13 cellular contexts compared by ENCODE assay signal in genomic region chr5:150153483-150153882, GRCh38. TPM values are rescaled to one million over a fixed set of nuclear protein-coding genes. Genes with fewer than 3 reads are reported as not detected.
DNase-seq lines count a peak whose midpoint lies in the region; ATAC-seq and TF ChIP-seq lines count a peak whose summit lies in the region.
"Had no signal": no experiment of that assay in that cellular context is flagged by ENCODE, and none has a peak within 500 bp of the region (broad histone marks: within the 10 kb centered on the region; RNA-seq: fewer than 3 reads in every experiment).

No MANE protein-coding gene starts in this region.

- DNase-seq in right atrium auricular region (ENCODE audit: low spot score) (no peak), left ventricle myocardium superior (no peak), fibroblast of the aortic adventitia (ENCODE audit: low read depth) (no peak), psoas muscle (no peak), vagina (ENCODE audit: extremely low spot score in 2 of 2) (no peak), NCI-H2029 treated with DMSO at 0.1 percent for 48 hours (lab: John Stamatoyannopoulos, UW) (no peak), SK-N-DZ (ENCODE audit: low spot score) (no peak)
- no peak for DNase-seq in activated effector memory CD4-positive, alpha-beta T cell treated with Interleukin-2 at 50 U/mL for 16 hours
- DNase-seq: AML-193, head of caudate nucleus, NCI-H1092 treated with DMSO at 0.1 percent for 48 hours had no signal

- no peaks in the 10 kb centered on the region for H3K27me3 ChIP-seq in right atrium auricular region
- no peaks in the 10 kb centered on the region for H3K27me3 ChIP-seq in psoas muscle (ENCODE audit: insufficient read depth in 3 of 3, low read length in 2 of 3)
- no peaks in the 10 kb centered on the region for H3K27me3 ChIP-seq in vagina

- TF ChIP-seq CTCF in right atrium auricular region (IDR thresholded peaks at IDR 0.05): no peak
- no peak for TF ChIP-seq CTCF in fibroblast of the aortic adventitia (IDR thresholded peaks at IDR 0.05; ENCODE audit: insufficient read depth, low read length)
- no peak for TF ChIP-seq CTCF in psoas muscle (IDR thresholded peaks at IDR 0.05)
- TF ChIP-seq CTCF in vagina (IDR thresholded peaks at IDR 0.05): no peak

- H3K9me3 ChIP-seq in right atrium auricular region: no peaks in the 10 kb centered on the region
- H3K9me3 ChIP-seq in psoas muscle: no peaks in the 10 kb centered on the region
- H3K9me3 ChIP-seq in vagina: no peaks in the 10 kb centered on the region

- H3K27ac ChIP-seq in right atrium auricular region (peak overlapping the region; percentile 87 to 88), psoas muscle (peak overlapping the region; percentile 72), vagina (peak overlapping the region; percentile 83)

- WGBS in psoas muscle, 3 donors: 63 to 81% (median 72%) methylated on average over 2 of the region's 2 CpGs

- no peak for TF ChIP-seq POLR2A in vagina (IDR thresholded peaks at IDR 0.05)

- H3K36me3 ChIP-seq in right atrium auricular region: no peaks in the 10 kb centered on the region
- H3K36me3 ChIP-seq in psoas muscle (ENCODE audit: insufficient read depth in 1 of 2, low read depth in 1 of 2): no peaks in the 10 kb centered on the region
- no peaks in the 10 kb centered on the region for H3K36me3 ChIP-seq in vagina

- H3K4me1 ChIP-seq in right atrium auricular region (peaks cover 0 to 43% of the 10 kb centered on the region in 2 donors), psoas muscle (peaks cover 3% of the 10 kb centered on the region), vagina (peaks cover 54% of the 10 kb centered on the region)

- intact Hi-C loops in left ventricle myocardium superior (cut with micrococcal nuclease) (no loop called here), psoas muscle (cut with DNase I) (no loop called here), vagina (cut with DNase I) (no loop called here)

- ATAC-seq in left ventricle myocardium superior (no peak), psoas muscle (no peak)

- H3K4me3 ChIP-seq in right atrium auricular region (peak overlapping the region; percentile 49 to 59), fibroblast of the aortic adventitia (ENCODE audit: low read depth, low read length) (peak overlapping the region; percentile 99), psoas muscle (peak overlapping the region; percentile 63), vagina (peak overlapping the region; percentile 57 to 76)

RNA-seq across cellular contexts. Expression of gene PDGFRB, which starts 2.2 kb away (rescaled TPM):
- total RNA-seq in right atrium auricular region (10 to 100 TPM; 68.3 to 68.7 TPM), left ventricle myocardium superior (47.8 TPM), fibroblast of the aortic adventitia (ENCODE audit: low replicate concordance) (111 and 180 TPM in 2 replicates), psoas muscle (10 to 100 TPM; 34.0 to 56.0 (median 39.1) TPM), vagina (173 TPM)
- polyA plus RNA-seq in psoas muscle: 10 to 100 TPM; 14.6 to 19.9 (median 19.2) TPM
- polyA plus RNA-seq in SK-N-DZ (2014; cell fraction: cytosol; rRNA removed): 9.7 and 10.5 TPM in 2 replicates
- 13.0 and 23.0 TPM in 2 replicates for polyA plus RNA-seq in SK-N-DZ (2014; cell fraction: nucleus; rRNA removed)

RNA-seq across cellular contexts. Expression of gene CDX1, which starts 13.1 kb away (rescaled TPM):
- total RNA-seq in right atrium auricular region: not detected
- not detected for total RNA-seq in left ventricle myocardium superior
- 0.18 and 0.65 TPM in 2 replicates for total RNA-seq in fibroblast of the aortic adventitia (ENCODE audit: low replicate concordance)
- total RNA-seq in psoas muscle: not detected
- polyA plus RNA-seq in psoas muscle: under 1 TPM in 2 of 3 donors, not detected in 1; 0.06 to 0.08 TPM
- not detected for total RNA-seq in vagina
- polyA plus RNA-seq in SK-N-DZ (2014; cell fraction: cytosol; rRNA removed): not detected in 2 replicates
- 0.12 TPM in 1 of 2 replicates, not detected in the other for polyA plus RNA-seq in SK-N-DZ (2014; cell fraction: nucleus; rRNA removed)
- total RNA-seq: activated T-helper 2 cell treated with anti-CD3 and anti-CD28 coated beads, Interferon-gamma antibody, Interleukin-2, Interleukin-4, amounts not matched to agents 10 μg/mL and 5 μg/mL and 100 μg/mL, durations not matched to agents 14 hours and 24 hours and 36 hours; G401 had no signal

RNA-seq across cellular contexts. Expression of gene SLC6A7, which starts 36.4 kb away (rescaled TPM):
- total RNA-seq in right atrium auricular region: not detected
- not detected for total RNA-seq in left ventricle myocardium superior
- not detected in 2 replicates for total RNA-seq in fibroblast of the aortic adventitia (ENCODE audit: low replicate concordance)
- total RNA-seq in psoas muscle: not detected
- not detected for polyA plus RNA-seq in psoas muscle
- total RNA-seq in vagina: 0.25 TPM
- not detected in 2 replicates for polyA plus RNA-seq in SK-N-DZ (2014; cell fraction: cytosol; rRNA removed)
- polyA plus RNA-seq in SK-N-DZ (2014; cell fraction: nucleus; rRNA removed): not detected in 2 replicates
- total RNA-seq: activated T-helper 2 cell treated with anti-CD3 and anti-CD28 coated beads, Interferon-gamma antibody, Interleukin-2, Interleukin-4, amounts not matched to agents 10 μg/mL and 5 μg/mL and 100 μg/mL, durations not matched to agents 14 hours and 24 hours and 36 hours; G401 had no signal
